Comparison of ENCODE assay signal across 16 cellular contexts in the genomic region with DNA sequence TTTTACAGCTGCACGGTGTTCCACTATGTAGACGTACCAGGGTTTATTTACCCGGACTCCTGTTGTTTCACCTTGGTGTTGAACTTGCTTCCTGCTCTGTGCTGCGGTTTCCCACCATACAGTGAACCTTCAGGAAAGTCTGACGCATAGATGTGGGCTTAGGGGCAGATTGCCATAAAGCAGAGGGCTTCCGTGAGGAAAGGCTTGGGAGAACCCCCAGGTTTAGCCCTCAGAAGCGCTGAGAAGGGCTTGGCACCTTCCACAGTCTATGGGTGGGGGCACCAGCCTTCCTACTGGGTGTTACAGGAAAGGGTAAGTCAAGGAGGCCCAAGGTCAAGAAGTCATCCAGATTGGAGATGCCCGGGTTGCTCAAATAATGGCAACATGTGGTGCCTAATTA. TPM values are rescaled to one million over a fixed set of nuclear protein-coding genes. Genes with fewer than 3 reads are reported as not detected.
DNase-seq lines count a peak whose midpoint lies in the region; ATAC-seq, FAIRE-seq and TF ChIP-seq lines count a peak whose summit lies in the region.
"Had no signal": no experiment of that assay in that cellular context is flagged by ENCODE, and none has a peak within 500 bp of the region (broad histone marks: within the 10 kb centered on the region; RNA-seq: fewer than 3 reads in every experiment).

No MANE protein-coding gene starts in this region.

- no peak overlapping the region for H3K27ac Mint-ChIP-seq in astrocyte (ENCODE audit: unreplicated experiment)

- peaks cover 22% of the 10 kb centered on the region for H3K4me1 Mint-ChIP-seq in astrocyte (ENCODE audit: low read depth, unreplicated experiment)

- DNase-seq in left ventricle myocardium inferior (no peak), Right ventricle myocardium inferior (ENCODE audit: missing footprints) (no peak), astrocyte (ENCODE audit: low read depth) (peak; percentile 55), left lung (no peak), vagina (ENCODE audit: extremely low spot score in 2 of 2) (no peak), NCI-H526 (lab: John Stamatoyannopoulos, UW) (no peak)
- no peak for DNase-seq in stimulated activated CD4-positive, alpha-beta T cell treated with anti-CD3 and anti-CD28 coated beads, Interleukin-15, amount 100 ng/mL, for 24 hours
- DNase-seq in activated T-cell treated with anti-CD3 and anti-CD28 coated beads, Interleukin-2, amount 50 U/mL, for 1 hour = no peak
- DNase-seq: amniotic stem cell, EL, head of caudate nucleus, NCI-H1436, NCI-H524, nucleus accumbens, SIG-M5 had no signal

- no peak overlapping the region for H3K4me3 Mint-ChIP-seq in astrocyte (ENCODE audit: unreplicated experiment)

- H3K9ac ChIP-seq in astrocyte (ENCODE audit: low read length) = no peak overlapping the region

- H3K9me3 Mint-ChIP-seq in astrocyte (ENCODE audit: unreplicated experiment) = no peaks in the 10 kb centered on the region

- H3K4me3 ChIP-seq in left ventricle myocardium inferior (no peak overlapping the region), astrocyte (ENCODE audit: insufficient read depth, low read depth, low read length) (no peak overlapping the region), left lung (no peak overlapping the region), vagina (no peak overlapping the region)

- intact Hi-C loops in left ventricle myocardium inferior (cut with micrococcal nuclease) (no loop called here), Right ventricle myocardium inferior (cut with DNase I) (no loop called here), left lung (cut with DNase I) (no loop called here), vagina (cut with DNase I) (no loop called here)

- H3K9me3 ChIP-seq in left ventricle myocardium inferior (replicated peaks) (no peaks in the 10 kb centered on the region), astrocyte (ENCODE audit: insufficient read depth, low read depth, low read length) (no peaks in the 10 kb centered on the region), left lung (no peaks in the 10 kb centered on the region), vagina (no peaks in the 10 kb centered on the region)

- TF ChIP-seq CTCF in left ventricle myocardium inferior (IDR thresholded peaks at IDR 0.05; ENCODE audit: borderline replicate concordance) (no peak), astrocyte (IDR thresholded peaks at IDR 0.05; ENCODE audit: insufficient read depth, low read depth, low read length) (no peak), left lung (IDR thresholded peaks at IDR 0.05) (no peak), vagina (IDR thresholded peaks at IDR 0.05) (no peak)

- H3K79me2 ChIP-seq in astrocyte (ENCODE audit: insufficient read depth, low read length) = no peaks in the 10 kb centered on the region

- H3K4me1 ChIP-seq in left ventricle myocardium inferior (peaks cover 77% of the 10 kb centered on the region), astrocyte (ENCODE audit: insufficient read depth, low read length) (peaks cover 13% of the 10 kb centered on the region), left lung (peaks cover 31 to 74% of the 10 kb centered on the region in 2 donors), vagina (peaks cover 73% of the 10 kb centered on the region)

- peak overlapping the region; percentile 0 for H3K4me2 ChIP-seq in astrocyte (ENCODE audit: low read length)

- no peaks in the 10 kb centered on the region for H3K36me3 ChIP-seq in left ventricle myocardium inferior
- no peaks in the 10 kb centered on the region for H3K36me3 ChIP-seq in astrocyte (ENCODE audit: insufficient read depth, low read length)
- H3K36me3 ChIP-seq in left lung = no peaks in the 10 kb centered on the region
- H3K36me3 ChIP-seq in vagina = no peaks in the 10 kb centered on the region

- H3K36me3 Mint-ChIP-seq in astrocyte (ENCODE audit: low read depth, unreplicated experiment) = no peaks in the 10 kb centered on the region

- TF ChIP-seq POLR2A in vagina (IDR thresholded peaks at IDR 0.05) = no peak

- FAIRE-seq in astrocyte (lab: Jason Lieb, UNC) = no peak
- FAIRE-seq: TTC549 had no signal

- ATAC-seq in Right ventricle myocardium inferior = no peak
- no peak for ATAC-seq in left lung

- peaks cover 16% of the 10 kb centered on the region for H3K27me3 Mint-ChIP-seq in astrocyte (ENCODE audit: low read depth, unreplicated experiment)

- H3K27ac ChIP-seq in left ventricle myocardium inferior (replicated peaks) (peak overlapping the region; percentile 62), astrocyte (ENCODE audit: low read depth, low read length) (no peak overlapping the region), left lung (peak overlapping the region; percentile 5 to 78), vagina (peak overlapping the region; percentile 86)

- no peaks in the 10 kb centered on the region for H4K20me1 ChIP-seq in astrocyte (ENCODE audit: insufficient read depth, low read length)

- H3K27me3 ChIP-seq in left ventricle myocardium inferior (ENCODE audit: low read depth) (no peaks in the 10 kb centered on the region), astrocyte (ENCODE audit: insufficient read depth, low read length) (peaks cover 2% of the 10 kb centered on the region), left lung (no peaks in the 10 kb centered on the region), vagina (no peaks in the 10 kb centered on the region)

- no peak overlapping the region for H2AFZ ChIP-seq in astrocyte (ENCODE audit: low read depth, low read length)

RNA-seq across cellular contexts. Expression of a gene that starts 19.2 kb away (rescaled TPM):
- 41.8 TPM for total RNA-seq in left ventricle myocardium inferior
- 43.1 TPM for total RNA-seq in Right ventricle myocardium inferior
- 33.5 and 38.3 TPM in 2 replicates for total RNA-seq in astrocyte
- 10 to 100 TPM; 27.0 to 32.5 TPM for total RNA-seq in left lung
- total RNA-seq in vagina = 31.9 TPM
